Comparison of ENCODE assay signal across 9 cellular contexts in genomic region chr3:82293867-82294266, GRCh38.
DNase-seq lines count a peak whose midpoint lies in the region; ATAC-seq and TF ChIP-seq lines count a peak whose summit lies in the region.
"Had no signal": no experiment of that assay in that cellular context is flagged by ENCODE, and none has a peak within 500 bp of the region (broad histone marks: within the 10 kb centered on the region; RNA-seq: fewer than 3 reads in every experiment).

No MANE protein-coding gene starts in this region.

- no peak overlapping the region for H4K8ac ChIP-seq in mesendoderm (ENCODE audit: low read depth, low read length)

- H3K27me3 ChIP-seq in mesendoderm (ENCODE audit: insufficient read depth, low read length, poor library complexity) = no peaks in the 10 kb centered on the region

- H2BK5ac ChIP-seq in mesendoderm (ENCODE audit: low read length) = no peak overlapping the region

- H3K4ac ChIP-seq in mesendoderm (ENCODE audit: low read depth, low read length) = no peak overlapping the region

- no peaks in the 10 kb centered on the region for H3K27me3 Mint-ChIP-seq in progenitor cell of endocrine pancreas

- H3K23ac ChIP-seq in mesendoderm (ENCODE audit: low read length) = no peak overlapping the region

- H3K4me1 Mint-ChIP-seq in progenitor cell of endocrine pancreas (ENCODE audit: low read depth) = peaks cover 2% of the 10 kb centered on the region

- no peak overlapping the region for H2AK5ac ChIP-seq in mesendoderm (ENCODE audit: low read length)

- no peak overlapping the region for H3K56ac ChIP-seq in mesendoderm (ENCODE audit: low read length)

- no peak overlapping the region for H3K9ac ChIP-seq in mesendoderm (ENCODE audit: low read length)

- no peaks in the 10 kb centered on the region for H3K36me3 ChIP-seq in mesendoderm (ENCODE audit: control insufficient read depth, insufficient read depth, low read length)

- DNase-seq in GM10266 (ENCODE audit: extremely low spot score) (peak; percentile 6), mesendoderm (no peak), MV-4-11 (lab: John Stamatoyannopoulos, UW) (no peak), HuH-7 (ENCODE audit: low spot score) (no peak), progenitor cell of endocrine pancreas (ENCODE audit: low spot score, unreplicated experiment) (no peak)
- DNase-seq: activated naive CD4-positive, alpha-beta T cell had no signal

- H2BK15ac ChIP-seq in mesendoderm (replicated peaks; ENCODE audit: low read depth) = no peak overlapping the region

- H3K9me3 Mint-ChIP-seq in progenitor cell of endocrine pancreas (ENCODE audit: low read depth) = no peaks in the 10 kb centered on the region

- no peak overlapping the region for H3K18ac ChIP-seq in mesendoderm (ENCODE audit: low read length)

- H3K4me3 ChIP-seq in mesendoderm (ENCODE audit: low read length) = no peak overlapping the region

- no peaks in the 10 kb centered on the region for H3K79me2 ChIP-seq in mesendoderm (ENCODE audit: control insufficient read depth, insufficient read depth, low read length)

- H3K4me1 ChIP-seq in mesendoderm (ENCODE audit: control insufficient read depth, low read depth, low read length) = no peaks in the 10 kb centered on the region

- H4K5ac ChIP-seq in mesendoderm (ENCODE audit: low read length) = no peak overlapping the region

- H3K36me3 Mint-ChIP-seq in progenitor cell of endocrine pancreas (ENCODE audit: insufficient read depth) = no peaks in the 10 kb centered on the region

- no peak overlapping the region for H3K4me3 Mint-ChIP-seq in progenitor cell of endocrine pancreas (ENCODE audit: low read depth)

- no peak overlapping the region for H3K27ac ChIP-seq in mesendoderm (ENCODE audit: low read depth, low read length)

- H3K27ac Mint-ChIP-seq in progenitor cell of endocrine pancreas = no peak overlapping the region

- ATAC-seq in GM19397 (IDR thresholded peaks at IDR 0.05; ENCODE audit: unreplicated experiment) (peak; percentile 65), HG02759 (IDR thresholded peaks at IDR 0.05; ENCODE audit: unreplicated experiment) (peak; percentile 89), HG03354 (IDR thresholded peaks at IDR 0.05; ENCODE audit: poor library complexity, severe bottlenecking, unreplicated experiment) (peak; percentile 86)

- H3K79me1 ChIP-seq in mesendoderm (ENCODE audit: low read length) = no peaks in the 10 kb centered on the region

- no peak overlapping the region for H3K4me2 ChIP-seq in mesendoderm (ENCODE audit: low read length)

- TF ChIP-seq CTCF in GM10266 (IDR thresholded peaks at IDR 0.05; ENCODE audit: control insufficient read depth, insufficient read depth, low read depth, missing control alignments) (no peak), progenitor cell of endocrine pancreas (IDR thresholded peaks at IDR 0.05; ENCODE audit: unreplicated experiment) (no peak)

- H2BK120ac ChIP-seq in mesendoderm (ENCODE audit: low read depth, low read length) = no peak overlapping the region
